In the genomic region with DNA sequence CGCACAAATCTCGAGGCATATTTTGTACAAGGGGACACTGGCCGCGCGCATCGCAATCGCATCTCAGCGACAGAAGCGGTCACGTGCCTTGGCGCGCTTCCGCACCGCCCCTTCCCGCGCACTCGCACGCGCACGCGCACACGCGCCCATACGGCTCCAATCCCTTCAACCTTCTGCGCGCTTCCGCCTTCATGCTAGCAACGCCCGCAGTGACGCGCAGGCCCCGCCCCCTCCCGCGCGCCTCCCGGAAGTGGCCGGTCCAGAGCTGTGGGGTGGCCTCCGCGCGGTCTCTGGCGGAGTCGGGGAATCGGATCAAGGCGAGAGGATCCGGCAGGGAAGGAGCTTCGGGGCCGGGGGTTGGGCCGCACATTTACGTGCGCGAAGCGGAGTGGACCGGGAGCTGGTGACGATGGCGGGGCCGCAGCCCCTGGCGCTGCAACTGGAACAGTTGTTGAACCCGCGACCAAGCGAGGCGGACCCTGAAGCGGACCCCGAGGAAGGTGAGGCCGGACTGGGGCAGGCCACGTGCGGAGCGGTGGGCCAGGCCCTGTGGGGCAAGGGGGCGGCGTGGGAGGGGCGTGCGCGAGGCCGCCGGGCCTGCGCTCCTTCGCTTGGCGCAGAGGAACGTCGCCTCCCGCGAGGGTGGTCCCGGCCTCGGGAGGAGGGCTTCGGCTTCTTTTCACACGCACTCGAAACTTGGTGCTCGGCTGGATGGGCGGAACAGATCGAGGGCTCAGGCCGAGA, we compare ENCODE assay signal across 1 cellular context.
A peak's percentile ranks its signal among the peaks of the same experiment; 100 is the strongest.
TF ChIP-seq lines count a peak whose summit lies in the region.

AATF (plus strand) TSS at position 238 of the 744 bp plus-strand sequence; CDS start at position 410, 172 bp downstream.

TF ChIP-seq in A549, 52 proteins besides CTCF, POLR2A, EP300 and RAD21 (continued from another document):
- TF ChIP-seq BCL3 (IDR thresholded peaks at IDR 0.05) (peak; percentile 52; the same call in 2 of the 3 replicates), RCOR1 (IDR thresholded peaks at IDR 0.05; ENCODE audit: low read depth, low read length) (no peak), EHMT2 (IDR thresholded peaks at IDR 0.05; ENCODE audit: low read depth) (no peak), RNF2 (IDR thresholded peaks at IDR 0.05; ENCODE audit: borderline replicate concordance, low read depth) (no peak), REST (IDR thresholded peaks at IDR 0.05) (no peak), ESRRA (IDR thresholded peaks at IDR 0.05; ENCODE audit: borderline replicate concordance, low read length) (no peak), PHF8 (IDR thresholded peaks at IDR 0.05; ENCODE audit: borderline replicate concordance, low read depth) (peak; percentile 95), ATOH8 (CRISPR knock-in tag; IDR thresholded peaks at IDR 0.05; ENCODE audit: low read depth) (no peak), NR3C1 (IDR thresholded peaks at IDR 0.05) (no peak), ZC3H11A (IDR thresholded peaks at IDR 0.05) (no peak), MYC (IDR thresholded peaks at IDR 0.05; ENCODE audit: borderline replicate concordance, low read length) (peak; percentile 80), ELK1 (IDR thresholded peaks at IDR 0.05; ENCODE audit: low read depth, low read length) (no peak), HOXB13 (CRISPR knock-in tag; IDR thresholded peaks at IDR 0.05; ENCODE audit: low read depth) (0 out of 2 replicates have a peak, but pooled peaks have one; percentile 60), EHF (CRISPR knock-in tag; IDR thresholded peaks at IDR 0.05) (0 out of 2 replicates have a peak, but pooled peaks have one; percentile 56), RFX5 (IDR thresholded peaks at IDR 0.05) (peak; percentile 15; the same call in 1 of the 2 replicates), KDM1A (IDR thresholded peaks at IDR 0.05; ENCODE audit: low read depth) (no peak), TP53 (CRISPR knock-in tag; IDR thresholded peaks at IDR 0.05) (no peak), ZNF302 (CRISPR knock-in tag; IDR thresholded peaks at IDR 0.05) (no peak), FOSB (CRISPR knock-in tag; IDR thresholded peaks at IDR 0.05) (no peak), HOXA7 (CRISPR knock-in tag; IDR thresholded peaks at IDR 0.05) (no peak)
- TF ChIP-seq, protein P1, sequence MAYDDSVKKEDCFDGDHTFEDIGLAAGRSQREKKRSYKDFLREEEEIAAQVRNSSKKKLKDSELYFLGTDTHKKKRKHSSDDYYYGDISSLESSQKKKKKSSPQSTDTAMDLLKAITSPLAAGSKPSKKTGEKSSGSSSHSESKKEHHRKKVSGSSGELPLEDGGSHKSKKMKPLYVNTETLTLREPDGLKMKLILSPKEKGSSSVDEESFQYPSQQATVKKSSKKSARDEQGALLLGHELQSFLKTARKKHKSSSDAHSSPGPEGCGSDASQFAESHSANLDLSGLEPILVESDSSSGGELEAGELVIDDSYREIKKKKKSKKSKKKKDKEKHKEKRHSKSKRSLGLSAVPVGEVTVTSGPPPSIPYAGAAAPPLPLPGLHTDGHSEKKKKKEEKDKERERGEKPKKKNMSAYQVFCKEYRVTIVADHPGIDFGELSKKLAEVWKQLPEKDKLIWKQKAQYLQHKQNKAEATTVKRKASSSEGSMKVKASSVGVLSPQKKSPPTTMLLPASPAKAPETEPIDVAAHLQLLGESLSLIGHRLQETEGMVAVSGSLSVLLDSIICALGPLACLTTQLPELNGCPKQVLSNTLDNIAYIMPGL (CRISPR knock-in tag; IDR thresholded peaks at IDR 0.05; ENCODE audit: borderline replicate concordance): peak; percentile 67; the same call in 1 of the 2 replicates
- TF ChIP-seq, protein P2, sequence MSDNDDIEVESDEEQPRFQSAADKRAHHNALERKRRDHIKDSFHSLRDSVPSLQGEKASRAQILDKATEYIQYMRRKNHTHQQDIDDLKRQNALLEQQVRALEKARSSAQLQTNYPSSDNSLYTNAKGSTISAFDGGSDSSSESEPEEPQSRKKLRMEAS (IDR thresholded peaks at IDR 0.05): peak; percentile 100
